Comparison of ENCODE assay signal across 1 cellular context in the genomic region with DNA sequence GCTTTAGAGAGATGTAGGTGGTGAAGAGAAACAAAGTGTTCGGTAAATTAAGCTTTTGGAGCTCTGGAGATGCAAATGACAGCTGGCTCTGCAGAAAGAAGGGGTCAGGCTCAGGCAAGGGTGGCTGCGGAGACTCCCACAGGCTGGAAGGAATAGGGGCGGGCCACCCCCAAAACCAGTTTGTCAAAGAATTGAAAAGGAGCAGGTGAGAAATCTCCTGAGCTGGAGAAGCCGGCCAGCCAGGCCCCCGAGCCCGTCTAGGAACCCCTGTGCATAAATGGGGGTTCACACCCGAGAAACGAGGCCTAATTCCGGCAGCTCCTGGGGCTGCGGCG.
TF ChIP-seq lines count a peak whose summit lies in the region.

No MANE protein-coding gene starts in this region.

TF ChIP-seq in IMR-90, 13 proteins besides CTCF, POLR2A, EP300 and RAD21:
- no peak for TF ChIP-seq FOS (IDR thresholded peaks at IDR 0.05; ENCODE audit: low read depth, low read length)
- no peak for TF ChIP-seq CHD1 (IDR thresholded peaks at IDR 0.05; ENCODE audit: low read depth, low read length)
- TF ChIP-seq MAFK (IDR thresholded peaks at IDR 0.05; ENCODE audit: low read depth, low read length), result no peak
- no peak for TF ChIP-seq MAZ (IDR thresholded peaks at IDR 0.05; ENCODE audit: borderline replicate concordance, low read depth, low read length)
- no peak for TF ChIP-seq MXI1 (IDR thresholded peaks at IDR 0.05; ENCODE audit: borderline replicate concordance, low read depth, low read length)
- no peak for TF ChIP-seq RFX5 (IDR thresholded peaks at IDR 0.05; ENCODE audit: low read depth, low read length)
- no peak for TF ChIP-seq NFE2L2 (IDR thresholded peaks at IDR 0.05; ENCODE audit: low read depth, low read length)
- TF ChIP-seq SMC3 (IDR thresholded peaks at IDR 0.05; ENCODE audit: low read depth, low read length), result no peak
- no peak for TF ChIP-seq RCOR1 (IDR thresholded peaks at IDR 0.05; ENCODE audit: insufficient replicate concordance, low read length)
- TF ChIP-seq, protein P1, sequence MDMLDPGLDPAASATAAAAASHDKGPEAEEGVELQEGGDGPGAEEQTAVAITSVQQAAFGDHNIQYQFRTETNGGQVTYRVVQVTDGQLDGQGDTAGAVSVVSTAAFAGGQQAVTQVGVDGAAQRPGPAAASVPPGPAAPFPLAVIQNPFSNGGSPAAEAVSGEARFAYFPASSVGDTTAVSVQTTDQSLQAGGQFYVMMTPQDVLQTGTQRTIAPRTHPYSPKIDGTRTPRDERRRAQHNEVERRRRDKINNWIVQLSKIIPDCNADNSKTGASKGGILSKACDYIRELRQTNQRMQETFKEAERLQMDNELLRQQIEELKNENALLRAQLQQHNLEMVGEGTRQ (IDR thresholded peaks at IDR 0.05; ENCODE audit: low read depth, low read length), result no peak
- TF ChIP-seq CEBPB (IDR thresholded peaks at IDR 0.05; ENCODE audit: low read depth, low read length), result no peak
- no peak for TF ChIP-seq BHLHE40 (IDR thresholded peaks at IDR 0.05; ENCODE audit: low read depth, low read length)
- no peak for TF ChIP-seq ELK1 (IDR thresholded peaks at IDR 0.05; ENCODE audit: borderline replicate concordance, low read depth, low read length)
TF ChIP-seq in IMR-90: peak in this region for 0.
